Comparison of ENCODE assay signal across 1 cellular context in the genomic region with DNA sequence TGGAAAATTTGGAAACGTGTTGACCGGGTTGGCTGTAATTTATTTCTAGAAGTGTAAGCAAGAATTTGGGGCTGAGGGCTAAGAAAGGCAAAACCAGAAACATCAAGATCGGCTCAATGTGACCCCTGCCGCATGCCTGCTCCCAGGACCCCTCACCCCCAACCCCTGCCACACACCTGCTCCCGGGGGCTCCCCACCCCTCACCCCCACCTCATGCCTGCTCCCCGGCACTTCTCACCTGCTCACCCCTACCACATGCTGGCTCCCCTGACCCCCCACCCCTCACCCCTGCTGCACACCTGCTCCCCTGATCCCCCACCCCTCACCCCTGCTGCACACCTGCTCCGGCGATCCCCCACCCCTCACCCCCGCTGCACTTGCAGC.
TF ChIP-seq lines count a peak whose summit lies in the region.

No MANE protein-coding gene starts in this region.

TF ChIP-seq in IMR-90, 13 proteins besides CTCF, POLR2A, EP300 and RAD21:
- TF ChIP-seq, protein P1, sequence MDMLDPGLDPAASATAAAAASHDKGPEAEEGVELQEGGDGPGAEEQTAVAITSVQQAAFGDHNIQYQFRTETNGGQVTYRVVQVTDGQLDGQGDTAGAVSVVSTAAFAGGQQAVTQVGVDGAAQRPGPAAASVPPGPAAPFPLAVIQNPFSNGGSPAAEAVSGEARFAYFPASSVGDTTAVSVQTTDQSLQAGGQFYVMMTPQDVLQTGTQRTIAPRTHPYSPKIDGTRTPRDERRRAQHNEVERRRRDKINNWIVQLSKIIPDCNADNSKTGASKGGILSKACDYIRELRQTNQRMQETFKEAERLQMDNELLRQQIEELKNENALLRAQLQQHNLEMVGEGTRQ (IDR thresholded peaks at IDR 0.05; ENCODE audit: low read depth, low read length) = no peak
